In the genomic region with DNA sequence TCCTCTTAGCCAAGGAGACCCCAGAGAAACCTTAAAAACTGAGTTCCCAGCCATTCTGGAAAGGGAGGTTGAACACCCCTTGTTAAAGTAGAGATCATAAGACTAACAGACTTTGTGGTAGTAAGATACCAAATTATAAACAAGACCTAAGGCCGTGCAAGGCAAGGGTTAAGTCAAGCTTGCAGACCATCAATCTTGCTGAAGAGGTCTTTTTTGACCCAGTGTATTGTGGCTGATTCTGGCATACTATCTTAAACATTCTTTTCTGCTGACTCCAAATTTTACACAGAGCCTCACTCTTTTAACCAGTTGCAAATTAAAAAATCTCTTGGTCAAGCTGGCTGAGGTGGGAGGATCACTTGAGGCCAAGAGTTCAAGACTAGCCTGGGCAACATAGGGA, we compare ENCODE assay signal across 10 cellular contexts. TPM values are rescaled to one million over a fixed set of nuclear protein-coding genes. Genes with fewer than 3 reads are reported as not detected.
DNase-seq lines count a peak whose midpoint lies in the region; ATAC-seq and TF ChIP-seq lines count a peak whose summit lies in the region.
"Had no signal": no experiment of that assay in that cellular context is flagged by ENCODE, and none has a peak within 500 bp of the region (broad histone marks: within the 10 kb centered on the region; RNA-seq: fewer than 3 reads in every experiment).

No MANE protein-coding gene starts in this region.

- ATAC-seq in activated B cell treated with CpG ODN at 0.5 μM for 24 hours (ENCODE audit: low read depth) (no peak), GM18505 (IDR thresholded peaks at IDR 0.05; ENCODE audit: unreplicated experiment) (no peak), HG02588 (IDR thresholded peaks at IDR 0.05; ENCODE audit: unreplicated experiment) (no peak)

- H3K9me3 Mint-ChIP-seq in activated naive CD4-positive, alpha-beta T cell treated with anti-CD3 and anti-CD28 coated beads, Interleukin-2, amount 10 ng/mL, durations not matched to agents 7 days and 5 days, result no peaks in the 10 kb centered on the region
- H3K9me3 Mint-ChIP-seq in activated B cell treated with CpG ODN at 0.5 μM for 24 hours, result no peaks in the 10 kb centered on the region

- peak overlapping the region in 3 of 5 donors; percentile 94 to 97 (median 94) for H3K27ac ChIP-seq in stomach

- peak overlapping the region; percentile 97 for H3K4me3 Mint-ChIP-seq in activated naive CD4-positive, alpha-beta T cell treated with anti-CD3 and anti-CD28 coated beads, Interleukin-2, amount 10 ng/mL, durations not matched to agents 7 days and 5 days
- H3K4me3 Mint-ChIP-seq in activated B cell treated with CpG ODN at 0.5 μM for 24 hours, result peak overlapping the region; percentile 98

- H3K4me3 ChIP-seq in iPS-15b (ENCODE audit: low read depth, low read length) (peak overlapping the region; percentile 100), stomach (peak overlapping the region in 3 of 4 donors; percentile 78 to 94 (median 83))

- H3K36me3 Mint-ChIP-seq in activated naive CD4-positive, alpha-beta T cell treated with anti-CD3 and anti-CD28 coated beads, Interleukin-2, amount 10 ng/mL, durations not matched to agents 7 days and 5 days, result peaks cover 35% of the 10 kb centered on the region
- H3K36me3 Mint-ChIP-seq in activated B cell treated with CpG ODN at 0.5 μM for 24 hours (ENCODE audit: low read depth), result peaks cover 28% of the 10 kb centered on the region

- H3K9me3 ChIP-seq in iPS-15b (ENCODE audit: control insufficient read depth, insufficient read depth, low read length), result no peaks in the 10 kb centered on the region
- H3K9me3 ChIP-seq in stomach, result no peaks in the 10 kb centered on the region
- H3K9me3 ChIP-seq: adrenal gland had no signal

- peaks cover 52% of the 10 kb centered on the region for H3K4me1 Mint-ChIP-seq in activated naive CD4-positive, alpha-beta T cell treated with anti-CD3 and anti-CD28 coated beads, Interleukin-2, amount 10 ng/mL, durations not matched to agents 7 days and 5 days
- peaks cover 38% of the 10 kb centered on the region for H3K4me1 Mint-ChIP-seq in activated B cell treated with CpG ODN at 0.5 μM for 24 hours

- intact Hi-C loops in activated B cell treated with CpG ODN at 0.5 μM for 24 hours (cut with micrococcal nuclease) (loop anchor here (1.0 to 5.0 kb wide), 3 partner anchors 50 to 990 kb away; a partner anchor contains a TSS), stomach (cut with DNase I; ENCODE audit: low total_unique reads) (no loop called here)

- CTCF ChIA-PET in activated naive CD4-positive, alpha-beta T cell treated with anti-CD3 and anti-CD28 coated beads, Interleukin-2, amount 10 ng/mL, durations not matched to agents 7 days and 5 days (lab: Charles Lee), result interaction anchor here (0.6 to 4.5 kb wide), 4 partner anchors 23 to 139 kb away, joined by 3 to 14 read pairs (median 4); no protein-coding TSS in a partner anchor
- CTCF ChIA-PET in activated B cell treated with CpG ODN at 0.5 μM for 24 hours (lab: Charles Lee), result no interaction called here

- no peak for DNase-seq in activated naive CD4-positive, alpha-beta T cell treated with anti-CD3 and anti-CD28 coated beads, Interleukin-2, amount 10 ng/mL, durations not matched to agents 7 days and 5 days
- DNase-seq in activated naive CD4-positive, alpha-beta T cell treated with anti-CD3 and anti-CD28 coated beads, Interleukin-2, amount 50 U/mL, for 16 hours, result no peak
- no peak for DNase-seq in activated B cell treated with CpG ODN at 0.5 μM for 24 hours
- no peak for DNase-seq in stomach
- DNase-seq in activated CD4-positive, CD25-positive, alpha-beta regulatory T cell (lab: John Stamatoyannopoulos, UW), result no peak
- DNase-seq: stimulated activated CD4-positive, alpha-beta T cell treated with anti-CD3 and anti-CD28 coated beads, Interleukin-2, amount 100 ng/mL, for 48 hours had no signal

- peak overlapping the region; percentile 99 for H3K27ac Mint-ChIP-seq in activated naive CD4-positive, alpha-beta T cell treated with anti-CD3 and anti-CD28 coated beads, Interleukin-2, amount 10 ng/mL, durations not matched to agents 7 days and 5 days
- peak overlapping the region; percentile 97 for H3K27ac Mint-ChIP-seq in activated B cell treated with CpG ODN at 0.5 μM for 24 hours

- peaks cover 18% of the 10 kb centered on the region for H3K36me3 ChIP-seq in iPS-15b (ENCODE audit: control insufficient read depth, insufficient read depth, low read length)
- H3K36me3 ChIP-seq in stomach, result peaks cover 13 to 18% (median 17%) of the 10 kb centered on the region in 4 donors

- TF ChIP-seq POLR2A in stomach (IDR thresholded peaks at IDR 0.05), result no peak
- no peak for TF ChIP-seq POLR2A in GM18505 (IDR thresholded peaks at IDR 0.05; ENCODE audit: borderline replicate concordance, extremely low read depth, insufficient read depth, insufficient read length)

- no peaks in the 10 kb centered on the region for H3K27me3 ChIP-seq in iPS-15b (ENCODE audit: control insufficient read depth, insufficient read depth, low read length)
- no peaks in the 10 kb centered on the region for H3K27me3 ChIP-seq in stomach
- H3K27me3 ChIP-seq: adrenal gland had no signal

- WGBS in stomach, 5 donors, result 56 to 64% (median 58%) methylated on average over 1 of the region's 1 CpG

- no peak overlapping the region for H3K9ac ChIP-seq in iPS-15b (ENCODE audit: low read depth, low read length)

- no peak for TF ChIP-seq EP300 in stomach (IDR thresholded peaks at IDR 0.05)

- peaks cover 41% of the 10 kb centered on the region for H3K27me3 Mint-ChIP-seq in activated naive CD4-positive, alpha-beta T cell treated with anti-CD3 and anti-CD28 coated beads, Interleukin-2, amount 10 ng/mL, durations not matched to agents 7 days and 5 days
- peaks cover 6% of the 10 kb centered on the region for H3K27me3 Mint-ChIP-seq in activated B cell treated with CpG ODN at 0.5 μM for 24 hours

- POLR2A ChIA-PET in activated B cell treated with CpG ODN at 0.5 μM for 24 hours (lab: Charles Lee), result interaction anchor here (1.5 to 3.2 kb wide), 7 partner anchors 112 to 539 kb away, joined by 6 to 47 read pairs (median 19); a partner anchor contains a TSS

- TF ChIP-seq CTCF in activated B cell treated with CpG ODN at 0.5 μM for 24 hours (IDR thresholded peaks at IDR 0.05), result no peak
- no peak for TF ChIP-seq CTCF in stomach (IDR thresholded peaks at IDR 0.05)

- peaks cover 2% of the 10 kb centered on the region for H3K4me1 ChIP-seq in iPS-15b (ENCODE audit: control insufficient read depth, insufficient read depth, low read length)
- H3K4me1 ChIP-seq in stomach, result peaks cover 18 to 43% (median 41%) of the 10 kb centered on the region in 4 donors

RNA-seq across cellular contexts. Expression of a gene that starts 1.2 kb away (rescaled TPM):
- total RNA-seq in activated B cell treated with CpG ODN at 0.5 μM for 24 hours, result 109 and 128 TPM in 2 replicates
- total RNA-seq in stomach, result 100 to 1,000 TPM in 2 of 5 donors, 10 to 100 TPM in 3; 40.8 to 219 (median 79.5) TPM
- 10 to 100 TPM; 31.2 to 45.2 (median 32.2) TPM for polyA plus RNA-seq in stomach

RNA-seq across cellular contexts. Expression of a gene that starts 23.9 kb away (rescaled TPM):
- total RNA-seq in activated B cell treated with CpG ODN at 0.5 μM for 24 hours, result 0.33 and 0.93 TPM in 2 replicates
- 10 to 100 TPM in 1 of 5 donors, 1 to 10 TPM in 2, under 1 TPM in 2; 0.29 to 24.1 (median 3.0) TPM for total RNA-seq in stomach
- 1 to 10 TPM in 1 of 3 donors, under 1 TPM in 2; 0.76 to 1.2 (median 0.98) TPM for polyA plus RNA-seq in stomach

RNA-seq across cellular contexts. Expression of a gene that starts 44.9 kb away (rescaled TPM):
- total RNA-seq in activated B cell treated with CpG ODN at 0.5 μM for 24 hours, result not detected in 2 replicates
- 10 to 100 TPM in 2 of 5 donors, 1 to 10 TPM in 3; 2.6 to 17.6 (median 6.2) TPM for total RNA-seq in stomach
- 10 to 100 TPM; 10.3 to 21.8 (median 11.9) TPM for polyA plus RNA-seq in stomach
